ENCODE assay signal across 22 cellular contexts in the genomic region with DNA sequence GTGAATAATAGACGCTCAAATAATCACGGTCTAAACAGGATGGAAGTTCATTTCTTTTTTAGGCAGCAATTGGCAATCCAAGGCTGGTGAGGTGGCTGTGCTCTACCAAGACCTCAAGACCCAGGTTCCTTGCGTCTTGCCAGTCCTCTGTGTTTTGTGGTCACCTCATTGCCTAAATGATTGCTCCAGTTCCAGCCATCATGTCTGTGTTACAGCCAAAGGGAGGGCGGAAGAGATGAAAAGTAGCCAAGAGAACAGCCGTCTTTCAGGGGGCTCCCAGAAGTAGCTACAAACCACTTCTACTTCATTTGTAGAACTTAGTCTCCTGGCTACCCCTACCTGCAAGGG. TPM values are rescaled to one million over a fixed set of nuclear protein-coding genes. Genes with fewer than 3 reads are reported as not detected.
DNase-seq lines count a peak whose midpoint lies in the region; ATAC-seq, FAIRE-seq and TF ChIP-seq lines count a peak whose summit lies in the region.
"Had no signal": no experiment of that assay in that cellular context is flagged by ENCODE, and none has a peak within 500 bp of the region (broad histone marks: within the 10 kb centered on the region; RNA-seq: fewer than 3 reads in every experiment).

No MANE protein-coding gene starts in this region.

- peak overlapping the region; percentile 11; the same call in 1 of the 2 replicates for H3K4me3 ChIP-seq in GM08714 (ENCODE audit: low read length)
- H3K4me3 ChIP-seq: esophagus muscularis mucosa, suprapubic skin had no signal

- no peaks in the 10 kb centered on the region for H3K27me3 Mint-ChIP-seq in activated T-cell treated with anti-CD3 and anti-CD28 coated beads, Interleukin-2, amount 50 U/mL, for 24 hours
- H3K27me3 Mint-ChIP-seq in memory B cell, result peaks cover 34% of the 10 kb centered on the region
- H3K27me3 Mint-ChIP-seq in mesothelial cell of epicardium (ENCODE audit: low read depth), result no peaks in the 10 kb centered on the region

- no peak for FAIRE-seq in HTR-8/SVneo (lab: Jason Lieb, UNC)
- FAIRE-seq: astrocyte, G401.6, H1, urothelium cell line had no signal

- TF ChIP-seq CTCF in mesothelial cell of epicardium (IDR thresholded peaks at IDR 0.05; ENCODE audit: unreplicated experiment), result no peak

- no peak for ATAC-seq in memory B cell (ENCODE audit: low read depth)

- peak overlapping the region; percentile 94 for H3K27ac Mint-ChIP-seq in activated T-cell treated with anti-CD3 and anti-CD28 coated beads, Interleukin-2, amount 50 U/mL, for 24 hours
- H3K27ac Mint-ChIP-seq in memory B cell (no peak overlapping the region), mesothelial cell of epicardium (no peak overlapping the region)

- peak; percentile 64 for DNase-seq in activated CD8-positive, alpha-beta memory T cell treated with anti-CD3 and anti-CD28 coated beads for 24 hours
- DNase-seq in activated CD8-positive, alpha-beta memory T cell treated with anti-CD3 and anti-CD28 coated beads, Interleukin-2, amount 50 U/mL, for 4 hours, result no peak
- DNase-seq in activated T-cell treated with anti-CD3 and anti-CD28 coated beads, Interleukin-2, amount 50 U/mL, for 24 hours, result peak; percentile 53
- no peak for DNase-seq in memory B cell (ENCODE audit: low spot score in 2 of 2)
- no peak for DNase-seq in HTR-8/SVneo (ENCODE audit: insufficient read length, low spot score)
- DNase-seq in AG20443 (ENCODE audit: low spot score), result no peak
- no peak for DNase-seq in mesothelial cell of epicardium (ENCODE audit: low spot score in 2 of 2, unreplicated experiment in 2 of 2)
- DNase-seq: C1 segment of cervical spinal cord, cerebellar nuclear complex, kidney glomerular epithelial cell, NCI-H1436, NCI-H2171, NCI-H526 had no signal

- peaks cover 68% of the 10 kb centered on the region for H3K4me1 Mint-ChIP-seq in activated T-cell treated with anti-CD3 and anti-CD28 coated beads, Interleukin-2, amount 50 U/mL, for 24 hours (ENCODE audit: low read depth)
- H3K4me1 Mint-ChIP-seq in memory B cell (peaks cover 20% of the 10 kb centered on the region), mesothelial cell of epicardium (peaks cover under 1% of the 10 kb centered on the region)

- H3K9me3 Mint-ChIP-seq in activated T-cell treated with anti-CD3 and anti-CD28 coated beads, Interleukin-2, amount 50 U/mL, for 24 hours, result no peaks in the 10 kb centered on the region
- H3K9me3 Mint-ChIP-seq in memory B cell (no peaks in the 10 kb centered on the region), mesothelial cell of epicardium (no peaks in the 10 kb centered on the region)

- peak overlapping the region; percentile 67 for H3K4me3 Mint-ChIP-seq in activated T-cell treated with anti-CD3 and anti-CD28 coated beads, Interleukin-2, amount 50 U/mL, for 24 hours
- H3K4me3 Mint-ChIP-seq in memory B cell (peak overlapping the region; percentile 2), mesothelial cell of epicardium (no peak overlapping the region)

- H3K36me3 Mint-ChIP-seq in activated T-cell treated with anti-CD3 and anti-CD28 coated beads, Interleukin-2, amount 50 U/mL, for 24 hours (ENCODE audit: low read depth), result no peaks in the 10 kb centered on the region
- H3K36me3 Mint-ChIP-seq in memory B cell (peaks cover 4% of the 10 kb centered on the region), mesothelial cell of epicardium (no peaks in the 10 kb centered on the region)

RNA-seq across cellular contexts. Expression of gene C10orf67, which starts 19.2 kb away (rescaled TPM):
- total RNA-seq in mesothelial cell of epicardium, result 0.11 to 0.22 TPM in 2 of 3 replicates, not detected in the other
- total RNA-seq: esophagus muscularis mucosa, lung microvascular endothelial cell, osteocyte had no signal

Comparison
In these comparisons a context has a peak if more than half of its experiments do, and no peak if none do; other contexts are left out.
1. DNase-seq: peak in activated CD8-positive, alpha-beta memory T cell treated with anti-CD3 and anti-CD28 coated beads for 24 hours (single experiment) and activated T-cell treated with anti-CD3 and anti-CD28 coated beads, Interleukin-2, amount 50 U/mL, for 24 hours (single experiment); none in activated CD8-positive, alpha-beta memory T cell treated with anti-CD3 and anti-CD28 coated beads, Interleukin-2, amount 50 U/mL, for 4 hours (single experiment), memory B cell (0 of 2), HTR-8/SVneo (single experiment), AG20443 (single experiment) and mesothelial cell of epicardium (0 of 2).